ENCODE assay signal across 21 cellular contexts in the genomic region with DNA sequence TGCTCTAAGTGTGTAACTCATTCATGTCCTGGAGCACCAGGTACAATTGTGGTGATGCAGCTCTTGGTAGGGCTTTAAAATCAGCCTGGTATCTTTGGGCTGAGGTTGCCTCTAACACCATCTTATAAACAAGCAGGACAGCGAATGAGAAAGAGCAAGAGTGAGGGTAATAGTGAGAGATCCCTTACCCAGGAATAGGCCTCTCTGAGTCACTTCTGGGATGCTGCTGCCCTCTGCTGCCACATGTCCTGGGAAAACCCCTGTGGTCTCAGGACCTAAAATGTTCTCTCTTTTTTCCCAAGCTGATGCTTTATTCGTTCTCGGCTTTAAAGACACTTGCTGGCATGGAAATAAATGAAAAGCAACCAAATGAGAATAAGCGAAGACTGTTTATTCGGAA. TPM values are rescaled to one million over a fixed set of nuclear protein-coding genes. Genes with fewer than 3 reads are reported as not detected.
"Had no signal": no experiment of that assay in that cellular context is flagged by ENCODE, and none has a peak within 500 bp of the region (broad histone marks: within the 10 kb centered on the region; RNA-seq: fewer than 3 reads in every experiment).

No MANE protein-coding gene starts in this region.

RNA-seq across cellular contexts. Expression of gene TCP11X1, which starts 7.2 kb away (rescaled TPM):
- total RNA-seq: activated CD4-positive, alpha-beta memory T cell treated with anti-CD3 and anti-CD28 coated beads for 36 hours; activated CD4-positive, alpha-beta T cell treated with anti-CD3 and anti-CD28 coated beads for 36 hours; activated CD4-positive, alpha-beta T cell treated with anti-CD3 and anti-CD28 coated beads, Interleukin-2, amount 10 ng/mL, durations not matched to agents 24 days and 14 days; activated CD8-positive, alpha-beta memory T cell treated with anti-CD3 and anti-CD28 coated beads for 36 hours; activated CD8-positive, alpha-beta memory T cell treated with anti-CD3 and anti-CD28 coated beads, Interleukin-2, amount 10 ng/mL, durations not matched to agents 7 days and 5 days; activated CD8-positive, alpha-beta T cell treated with anti-CD3 and anti-CD28 coated beads, Interleukin-2, amount 10 ng/mL, durations not matched to agents 7 days and 5 days; activated naive CD4-positive, alpha-beta T cell treated with anti-CD3 and anti-CD28 coated beads, Interleukin-2, amount 50 U/mL, for 72 hours; activated naive CD8-positive, alpha-beta T cell treated with anti-CD3 and anti-CD28 coated beads, Interleukin-2, amount 10 ng/mL, durations not matched to agents 7 days and 5 days; activated T-helper 1 cell treated with anti-CD3 and anti-CD28 coated beads, Interleukin-12 subunit alpha, Interleukin-12 subunit beta, Interleukin-2, Interleukin-4 antibody, amounts not matched to agents 30 ng/mL and 10 ng/mL and 1 ng/mL, durations not matched to agents 14 hours and 24 hours and 36 hours; ascending aorta; breast epithelium; cardiac muscle cell; colonic mucosa; dermis microvascular lymphatic vessel endothelial cell; endothelial cell of umbilical vein; esophagus squamous epithelium; fibroblast of lung; fibroblast of villous mesenchyme; frontal cortex; T-helper 17 cell had no signal
- polyA plus RNA-seq: cardiac muscle cell, endothelial cell of umbilical vein, esophagus, fibroblast of lung had no signal

RNA-seq across cellular contexts. Expression of gene NXF2, which starts 39.0 kb away (rescaled TPM):
- total RNA-seq: activated CD4-positive, alpha-beta memory T cell treated with anti-CD3 and anti-CD28 coated beads for 36 hours; activated CD4-positive, alpha-beta T cell treated with anti-CD3 and anti-CD28 coated beads for 36 hours; activated CD4-positive, alpha-beta T cell treated with anti-CD3 and anti-CD28 coated beads, Interleukin-2, amount 10 ng/mL, durations not matched to agents 24 days and 14 days; activated CD8-positive, alpha-beta memory T cell treated with anti-CD3 and anti-CD28 coated beads for 36 hours; activated CD8-positive, alpha-beta memory T cell treated with anti-CD3 and anti-CD28 coated beads, Interleukin-2, amount 10 ng/mL, durations not matched to agents 7 days and 5 days; activated CD8-positive, alpha-beta T cell treated with anti-CD3 and anti-CD28 coated beads, Interleukin-2, amount 10 ng/mL, durations not matched to agents 7 days and 5 days; activated naive CD4-positive, alpha-beta T cell treated with anti-CD3 and anti-CD28 coated beads, Interleukin-2, amount 50 U/mL, for 72 hours; activated naive CD8-positive, alpha-beta T cell treated with anti-CD3 and anti-CD28 coated beads, Interleukin-2, amount 10 ng/mL, durations not matched to agents 7 days and 5 days; activated T-helper 1 cell treated with anti-CD3 and anti-CD28 coated beads, Interleukin-12 subunit alpha, Interleukin-12 subunit beta, Interleukin-2, Interleukin-4 antibody, amounts not matched to agents 30 ng/mL and 10 ng/mL and 1 ng/mL, durations not matched to agents 14 hours and 24 hours and 36 hours; ascending aorta; breast epithelium; cardiac muscle cell; colonic mucosa; dermis microvascular lymphatic vessel endothelial cell; endothelial cell of umbilical vein; esophagus squamous epithelium; fibroblast of lung; fibroblast of villous mesenchyme; frontal cortex; T-helper 17 cell had no signal
- polyA plus RNA-seq: endothelial cell of umbilical vein, esophagus, fibroblast of lung had no signal

RNA-seq across cellular contexts. Expression of gene BEX5, which starts 52.2 kb away (rescaled TPM):
- total RNA-seq: ascending aorta, endothelial cell of umbilical vein, fibroblast of lung, fibroblast of villous mesenchyme had no signal
